ENCODE assay signal across 12 cellular contexts in the genomic region with DNA sequence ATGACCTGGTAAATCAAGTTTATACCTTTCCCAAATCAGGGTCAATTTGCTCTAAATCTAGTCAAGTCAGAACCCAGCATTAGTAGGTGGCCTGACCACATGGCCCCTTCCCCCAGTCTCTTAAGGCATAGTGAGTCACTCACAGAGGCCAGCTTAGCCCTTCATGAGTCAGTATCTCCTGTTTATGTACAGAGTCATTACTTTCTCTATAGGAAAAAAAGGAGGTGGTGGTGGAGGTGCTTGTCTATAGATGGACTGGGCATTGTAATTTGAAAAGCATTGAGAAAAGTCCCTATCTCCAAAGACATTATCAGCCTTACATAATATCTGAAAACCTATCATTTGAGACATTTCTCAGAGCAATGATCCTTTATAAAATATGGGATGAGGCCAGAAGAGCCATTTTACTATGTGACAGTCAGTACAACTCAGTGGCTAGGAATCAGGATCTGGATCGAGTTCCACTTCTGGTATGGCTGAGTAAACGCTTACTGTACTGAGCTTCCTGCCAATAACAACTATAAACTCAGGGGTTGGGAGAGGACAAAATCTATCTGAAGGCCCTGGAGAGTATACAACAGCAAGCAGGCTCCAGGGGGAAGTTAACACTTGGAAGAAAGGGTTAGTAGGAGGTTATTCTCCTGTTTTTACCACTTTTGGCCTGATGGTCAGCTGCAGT. TPM values are rescaled to one million over a fixed set of nuclear protein-coding genes. Genes with fewer than 3 reads are reported as not detected.
DNase-seq lines count a peak whose midpoint lies in the region; ATAC-seq and TF ChIP-seq lines count a peak whose summit lies in the region.
"Had no signal": no experiment of that assay in that cellular context is flagged by ENCODE, and none has a peak within 500 bp of the region (broad histone marks: within the 10 kb centered on the region; RNA-seq: fewer than 3 reads in every experiment).

No MANE protein-coding gene starts in this region.

- DNase-seq in SIG-M5 treated with dmso at 0.1 percent for 504 hours (lab: John Stamatoyannopoulos, UW; ENCODE audit: unreplicated experiment) (peak; percentile 71), SIG-M5 (lab: John Stamatoyannopoulos, UW) (no peak), Panc1 (ENCODE audit: low read depth, low spot score) (peak; percentile 84), endodermal cell (no peak), T-cell (no peak), upper lobe of left lung (no peak)
- peak; percentile 24 for DNase-seq in stimulated activated naive CD8-positive, alpha-beta T cell treated with anti-CD3 and anti-CD28 coated beads, Interleukin-15, Interleukin-2, amounts not matched to agents 100 U/mL and 50 U/mL, for 24 hours
- DNase-seq: activated naive CD4-positive, alpha-beta T cell treated with anti-CD3 and anti-CD28 coated beads, Interleukin-2, amount 50 U/mL, for 16 hours; BE2C; immature natural killer cell had no signal

- H3K9me3 Mint-ChIP-seq in endodermal cell: peaks cover 59% of the 10 kb centered on the region
- peaks cover 4 to 20% (median 5%) of the 10 kb centered on the region in 3 donors for H3K9me3 Mint-ChIP-seq in T-cell

- H3K27ac Mint-ChIP-seq in endodermal cell (no peak overlapping the region), T-cell (no peak overlapping the region)
- H3K27ac Mint-ChIP-seq: immature natural killer cell had no signal

- H3K27me3 Mint-ChIP-seq in endodermal cell (ENCODE audit: insufficient read depth) (peaks cover 3% of the 10 kb centered on the region), T-cell (peaks cover 9 to 11% of the 10 kb centered on the region in 2 donors)

- WGBS in endodermal cell (ENCODE audit: insufficient coverage in 1 of 2, insufficient read length in 1 of 2), 2 experiments: 86 to 89% methylated on average over 2 of the region's 2 CpGs
- WGBS in upper lobe of left lung, 2 donors: 40 to 63% methylated on average over 2 of the region's 2 CpGs

- in situ Hi-C loops in Panc1 (cut with HindIII; ENCODE audit: low pct_unique_long_range_greater_than_20kb, low sequenced_read_pairs): no loop called here

- H3K36me3 ChIP-seq in Panc1 (ENCODE audit: control insufficient read depth, insufficient read depth, low read length): no peaks in the 10 kb centered on the region
- no peaks in the 10 kb centered on the region for H3K36me3 ChIP-seq in endodermal cell (ENCODE audit: control insufficient read depth, insufficient read depth, low read length)
- no peaks in the 10 kb centered on the region for H3K36me3 ChIP-seq in upper lobe of left lung
- H3K36me3 ChIP-seq: BE2C had no signal

- CTCF ChIA-PET in Panc1 (lab: Charles Lee): no interaction called here
- CTCF ChIA-PET in T-cell (lab: Charles Lee): interaction anchor here in 1 of 2 donors (0.6 kb wide), 1 partner anchor 26 kb away, joined by 3 read pairs; no protein-coding TSS in a partner anchor

- ATAC-seq in Panc1 (peak; percentile 97), esophagus mucosa (peak; percentile 92), T-cell (replicated peaks in 1 of 4) (no peak), upper lobe of left lung (ENCODE audit: low FRiP score in 2 of 2) (no peak)
- ATAC-seq in stimulated activated naive CD8-positive, alpha-beta T cell treated with anti-CD3 and anti-CD28 coated beads, Interleukin-15, Interleukin-2, amounts not matched to agents 100 U/mL and 50 U/mL, for 24 hours: peak; percentile 99

- H3K9me3 ChIP-seq in Panc1 (ENCODE audit: control insufficient read depth, insufficient read depth, low read depth, low read length) (peaks cover 4% of the 10 kb centered on the region; the same call in 1 of the 2 replicates), endodermal cell (ENCODE audit: control insufficient read depth, low read length) (peaks cover 10% of the 10 kb centered on the region), upper lobe of left lung (peaks cover 0 to 6% (median 0%) of the 10 kb centered on the region in 4 donors)
- H3K9me3 ChIP-seq: BE2C had no signal

- H3K27ac ChIP-seq in Panc1 (ENCODE audit: low read length): peak overlapping the region; percentile 81
- H3K27ac ChIP-seq in endodermal cell (ENCODE audit: low read depth, low read length): no peak overlapping the region
- no peak overlapping the region for H3K27ac ChIP-seq in upper lobe of left lung
- H3K27ac ChIP-seq: HL-60 had no signal

- H3K4me3 ChIP-seq in Panc1 (ENCODE audit: low read depth in 2 of 2, low read length in 2 of 2) (no peak overlapping the region), endodermal cell (ENCODE audit: low read length) (no peak overlapping the region), upper lobe of left lung (no peak overlapping the region)

- no peaks in the 10 kb centered on the region for H3K27me3 ChIP-seq in Panc1 (ENCODE audit: control insufficient read depth, insufficient read depth, low read length)
- no peaks in the 10 kb centered on the region for H3K27me3 ChIP-seq in endodermal cell (ENCODE audit: control insufficient read depth, insufficient read depth, low read length, poor library complexity, severe bottlenecking)
- H3K27me3 ChIP-seq in upper lobe of left lung: no peaks in the 10 kb centered on the region
- H3K27me3 ChIP-seq: BE2C had no signal

- TF ChIP-seq EP300 in upper lobe of left lung (IDR thresholded peaks at IDR 0.05): no peak

- TF ChIP-seq POLR2A in upper lobe of left lung (IDR thresholded peaks at IDR 0.05): no peak

- H3K36me3 Mint-ChIP-seq in endodermal cell (ENCODE audit: low read depth) (no peaks in the 10 kb centered on the region), T-cell (peaks cover 16% of the 10 kb centered on the region)

- BruUV-seq in Panc1 (replicated peaks; lab: Mats Ljungman, UMichigan): no TSS peak

- H3K4me1 ChIP-seq in Panc1 (ENCODE audit: control insufficient read depth, insufficient read depth, low read length) (0 out of 2 replicates have a peak, but pooled peaks cover 3% of the 10 kb centered on the region), endodermal cell (ENCODE audit: control insufficient read depth, insufficient read depth, low read length) (no peaks in the 10 kb centered on the region), upper lobe of left lung (no peaks in the 10 kb centered on the region)
- H3K4me1 ChIP-seq: BE2C had no signal

- intact Hi-C loops in Panc1 (cut with micrococcal nuclease; ENCODE audit: unreplicated experiment): no loop called here

- no peak overlapping the region for H3K9ac ChIP-seq in endodermal cell (ENCODE audit: extremely low read depth, low read length, poor library complexity, severe bottlenecking)

- no peak overlapping the region for H3K4me3 Mint-ChIP-seq in endodermal cell
- no peak overlapping the region for H3K4me3 Mint-ChIP-seq in T-cell
- H3K4me3 Mint-ChIP-seq: immature natural killer cell had no signal

- H3K4me1 Mint-ChIP-seq in endodermal cell: peaks cover 7% of the 10 kb centered on the region
- no peaks in the 10 kb centered on the region for H3K4me1 Mint-ChIP-seq in T-cell

- TF ChIP-seq CTCF in Panc1 (IDR thresholded peaks at IDR 0.05) (no peak), endodermal cell (conservative IDR thresholded peaks at IDR 0.05) (no peak), upper lobe of left lung (IDR thresholded peaks at IDR 0.05) (no peak)

- POLR2A ChIA-PET in Panc1 (lab: Charles Lee) (no interaction called here), T-cell (lab: Charles Lee) (no interaction called here)

RNA-seq across cellular contexts. Expression of gene SIGLEC15, which starts 22.5 kb away (rescaled TPM):
- 0.23 TPM for total RNA-seq in Panc1 (2021; ENCODE audit: unreplicated experiment)
- 0.45 TPM for polyA plus RNA-seq in Panc1 (2012; ENCODE audit: insufficient read length)
- not detected for total RNA-seq in esophagus mucosa
- not detected for total RNA-seq in endodermal cell
- not detected for polyA plus RNA-seq in endodermal cell (2013, experiment 1 of 2)
- polyA plus RNA-seq in endodermal cell (2013, experiment 2 of 2): not detected
- total RNA-seq in T-cell: under 1 TPM in 1 of 5 donors, not detected in 4; 0.33 TPM
- total RNA-seq in upper lobe of left lung: under 1 TPM in 3 of 6 donors, not detected in 3; 0.44 to 0.59 (median 0.52) TPM

Comparison
In these comparisons a context has a peak if more than half of its experiments do, and no peak if none do; other contexts are left out.
1. DNase-seq: peak in SIG-M5 treated with dmso at 0.1 percent for 504 hours (single experiment), Panc1 (single experiment) and stimulated activated naive CD8-positive, alpha-beta T cell treated with anti-CD3 and anti-CD28 coated beads, Interleukin-15, Interleukin-2, amounts not matched to agents 100 U/mL and 50 U/mL, for 24 hours (single experiment); none in SIG-M5 (single experiment), endodermal cell (single experiment), T-cell (0 of 34) and upper lobe of left lung (0 of 2).
2. ATAC-seq: peak in Panc1 (single experiment), esophagus mucosa (single experiment) and stimulated activated naive CD8-positive, alpha-beta T cell treated with anti-CD3 and anti-CD28 coated beads, Interleukin-15, Interleukin-2, amounts not matched to agents 100 U/mL and 50 U/mL, for 24 hours (single experiment); none in T-cell (0 of 4) and upper lobe of left lung (0 of 2).